1 cellular context compared by ENCODE assay signal in genomic region chr20:53283011-53283410, GRCh38.
TF ChIP-seq lines count a peak whose summit lies in the region.

No MANE protein-coding gene starts in this region.

TF ChIP-seq in H1, 55 proteins besides CTCF, POLR2A, EP300 and RAD21:
- TF ChIP-seq, protein P1, sequence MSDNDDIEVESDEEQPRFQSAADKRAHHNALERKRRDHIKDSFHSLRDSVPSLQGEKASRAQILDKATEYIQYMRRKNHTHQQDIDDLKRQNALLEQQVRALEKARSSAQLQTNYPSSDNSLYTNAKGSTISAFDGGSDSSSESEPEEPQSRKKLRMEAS (IDR thresholded peaks at IDR 0.05): no peak
- TF ChIP-seq HDAC2 (IDR thresholded peaks at IDR 0.05; ENCODE audit: borderline replicate concordance in 1 of 2, low read depth in 2 of 2, low read length in 2 of 2) (no peak), JUN (IDR thresholded peaks at IDR 0.05; ENCODE audit: low read depth, low read length) (no peak), KDM4A (IDR thresholded peaks at IDR 0.05; ENCODE audit: low read depth, low read length, severe bottlenecking) (no peak), CBX8 (IDR thresholded peaks at IDR 0.05; ENCODE audit: borderline replicate concordance, low read depth, low read length) (no peak), YY1 (IDR thresholded peaks at IDR 0.05; ENCODE audit: low read depth, low read length) (no peak), EGR1 (IDR thresholded peaks at IDR 0.05; ENCODE audit: borderline replicate concordance, low read depth, low read length) (no peak), SP4 (IDR thresholded peaks at IDR 0.05; ENCODE audit: low read length) (no peak), SP2 (IDR thresholded peaks at IDR 0.05; ENCODE audit: low read length) (no peak), CREB1 (IDR thresholded peaks at IDR 0.05) (no peak), ZNF274 (IDR thresholded peaks at IDR 0.05; ENCODE audit: borderline replicate concordance, extremely low read depth, low read length) (no peak), FOSL1 (IDR thresholded peaks at IDR 0.05; ENCODE audit: insufficient read depth, low read depth, low read length) (no peak), ASH2L (IDR thresholded peaks at IDR 0.05; ENCODE audit: low read length) (no peak), RNF2 (IDR thresholded peaks at IDR 0.05; ENCODE audit: borderline replicate concordance, low read depth, low read length, missing control alignments, poor library complexity, severe bottlenecking) (no peak), POLR2AphosphoS5 (IDR thresholded peaks at IDR 0.05; ENCODE audit: low read depth, low read length) (no peak), GABPA (IDR thresholded peaks at IDR 0.05; ENCODE audit: borderline replicate concordance, insufficient read depth, low read length) (no peak)
- TF ChIP-seq, protein P2, sequence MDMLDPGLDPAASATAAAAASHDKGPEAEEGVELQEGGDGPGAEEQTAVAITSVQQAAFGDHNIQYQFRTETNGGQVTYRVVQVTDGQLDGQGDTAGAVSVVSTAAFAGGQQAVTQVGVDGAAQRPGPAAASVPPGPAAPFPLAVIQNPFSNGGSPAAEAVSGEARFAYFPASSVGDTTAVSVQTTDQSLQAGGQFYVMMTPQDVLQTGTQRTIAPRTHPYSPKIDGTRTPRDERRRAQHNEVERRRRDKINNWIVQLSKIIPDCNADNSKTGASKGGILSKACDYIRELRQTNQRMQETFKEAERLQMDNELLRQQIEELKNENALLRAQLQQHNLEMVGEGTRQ (IDR thresholded peaks at IDR 0.05; ENCODE audit: low read length): no peak
